In genomic region chr17:64781810-64782555, GRCh38 we compare ENCODE assay signal across 1 cellular context.
TF ChIP-seq lines count a peak whose summit lies in the region.

No MANE protein-coding gene starts in this region.

TF ChIP-seq in GM12878, 131 proteins besides CTCF, POLR2A, EP300 and RAD21 (continued from another document):
- TF ChIP-seq IRF3 (IDR thresholded peaks at IDR 0.05) (no peak), PML (IDR thresholded peaks at IDR 0.05; ENCODE audit: low read length) (no peak), SMARCA5 (IDR thresholded peaks at IDR 0.05) (no peak), EGR1 (IDR thresholded peaks at IDR 0.05; ENCODE audit: borderline replicate concordance in 1 of 2, low read depth in 2 of 2, low read length in 2 of 2) (no peak)
